2 cellular contexts compared by ENCODE assay signal in the genomic region with DNA sequence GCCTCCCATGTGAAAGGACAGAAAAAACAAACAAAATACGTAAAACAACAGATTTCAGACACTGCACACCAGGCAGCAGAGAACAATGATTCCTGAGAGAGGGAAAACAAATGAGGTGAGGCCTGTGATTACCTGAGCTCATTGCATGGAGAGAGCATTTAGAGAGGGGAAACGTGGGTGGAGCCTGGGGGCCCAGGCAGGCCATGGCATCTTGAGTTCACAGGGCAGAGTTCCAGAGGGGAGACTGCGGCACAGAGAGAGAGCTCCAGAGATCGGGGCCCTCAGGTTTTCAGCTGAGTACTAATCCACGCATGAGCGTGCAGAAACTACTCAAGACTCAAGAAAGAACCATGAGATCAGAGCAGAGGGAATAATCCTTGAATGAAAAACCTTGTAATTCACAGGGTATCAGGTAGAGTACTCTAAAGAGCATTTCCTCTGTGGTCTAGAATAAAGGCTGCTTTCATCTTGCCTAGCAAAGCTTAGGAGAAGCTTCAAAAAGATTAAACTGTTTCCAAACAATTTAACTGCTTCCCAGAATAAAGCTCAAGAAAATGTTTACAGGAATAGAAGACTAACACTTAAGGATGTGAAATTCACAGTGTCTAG.
TF ChIP-seq lines count a peak whose summit lies in the region.

No MANE protein-coding gene starts in this region.

TF ChIP-seq in GM23338, 12 proteins besides CTCF, POLR2A, EP300 and RAD21:
- TF ChIP-seq ZNF331 (CRISPR knock-in tag; IDR thresholded peaks at IDR 0.05; ENCODE audit: low read depth) (no peak), STAT1 (IDR thresholded peaks at IDR 0.05; ENCODE audit: unreplicated experiment) (no peak), JUNB (IDR thresholded peaks at IDR 0.05; ENCODE audit: unreplicated experiment) (no peak), EZH2 (IDR thresholded peaks at IDR 0.05; ENCODE audit: low read depth, unreplicated experiment) (no peak), ZNF114 (CRISPR knock-in tag; IDR thresholded peaks at IDR 0.05) (no peak), EZH2phosphoT487 (IDR thresholded peaks at IDR 0.05; ENCODE audit: unreplicated experiment) (no peak), ZNF462 (CRISPR knock-in tag; IDR thresholded peaks at IDR 0.05) (no peak)
- TF ChIP-seq, protein P1, sequence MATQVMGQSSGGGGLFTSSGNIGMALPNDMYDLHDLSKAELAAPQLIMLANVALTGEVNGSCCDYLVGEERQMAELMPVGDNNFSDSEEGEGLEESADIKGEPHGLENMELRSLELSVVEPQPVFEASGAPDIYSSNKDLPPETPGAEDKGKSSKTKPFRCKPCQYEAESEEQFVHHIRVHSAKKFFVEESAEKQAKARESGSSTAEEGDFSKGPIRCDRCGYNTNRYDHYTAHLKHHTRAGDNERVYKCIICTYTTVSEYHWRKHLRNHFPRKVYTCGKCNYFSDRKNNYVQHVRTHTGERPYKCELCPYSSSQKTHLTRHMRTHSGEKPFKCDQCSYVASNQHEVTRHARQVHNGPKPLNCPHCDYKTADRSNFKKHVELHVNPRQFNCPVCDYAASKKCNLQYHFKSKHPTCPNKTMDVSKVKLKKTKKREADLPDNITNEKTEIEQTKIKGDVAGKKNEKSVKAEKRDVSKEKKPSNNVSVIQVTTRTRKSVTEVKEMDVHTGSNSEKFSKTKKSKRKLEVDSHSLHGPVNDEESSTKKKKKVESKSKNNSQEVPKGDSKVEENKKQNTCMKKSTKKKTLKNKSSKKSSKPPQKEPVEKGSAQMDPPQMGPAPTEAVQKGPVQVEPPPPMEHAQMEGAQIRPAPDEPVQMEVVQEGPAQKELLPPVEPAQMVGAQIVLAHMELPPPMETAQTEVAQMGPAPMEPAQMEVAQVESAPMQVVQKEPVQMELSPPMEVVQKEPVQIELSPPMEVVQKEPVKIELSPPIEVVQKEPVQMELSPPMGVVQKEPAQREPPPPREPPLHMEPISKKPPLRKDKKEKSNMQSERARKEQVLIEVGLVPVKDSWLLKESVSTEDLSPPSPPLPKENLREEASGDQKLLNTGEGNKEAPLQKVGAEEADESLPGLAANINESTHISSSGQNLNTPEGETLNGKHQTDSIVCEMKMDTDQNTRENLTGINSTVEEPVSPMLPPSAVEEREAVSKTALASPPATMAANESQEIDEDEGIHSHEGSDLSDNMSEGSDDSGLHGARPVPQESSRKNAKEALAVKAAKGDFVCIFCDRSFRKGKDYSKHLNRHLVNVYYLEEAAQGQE (IDR thresholded peaks at IDR 0.05; ENCODE audit: unreplicated experiment) = no peak

TF ChIP-seq in IMR-90, 13 proteins besides CTCF, POLR2A, EP300 and RAD21:
- TF ChIP-seq RFX5 (IDR thresholded peaks at IDR 0.05; ENCODE audit: low read depth, low read length) (no peak), MAZ (IDR thresholded peaks at IDR 0.05; ENCODE audit: borderline replicate concordance, low read depth, low read length) (no peak), CEBPB (IDR thresholded peaks at IDR 0.05; ENCODE audit: low read depth, low read length) (no peak), SMC3 (IDR thresholded peaks at IDR 0.05; ENCODE audit: low read depth, low read length) (no peak), MAFK (IDR thresholded peaks at IDR 0.05; ENCODE audit: low read depth, low read length) (no peak), CHD1 (IDR thresholded peaks at IDR 0.05; ENCODE audit: low read depth, low read length) (no peak), MXI1 (IDR thresholded peaks at IDR 0.05; ENCODE audit: borderline replicate concordance, low read depth, low read length) (no peak), ELK1 (IDR thresholded peaks at IDR 0.05; ENCODE audit: borderline replicate concordance, low read depth, low read length) (no peak), USF2 (IDR thresholded peaks at IDR 0.05; ENCODE audit: low read depth, low read length) (no peak), BHLHE40 (IDR thresholded peaks at IDR 0.05; ENCODE audit: low read depth, low read length) (no peak), NFE2L2 (IDR thresholded peaks at IDR 0.05; ENCODE audit: low read depth, low read length) (no peak), FOS (IDR thresholded peaks at IDR 0.05; ENCODE audit: low read depth, low read length) (no peak)
TF ChIP-seq in IMR-90: peak in this region for 0.
